Comparison of ENCODE assay signal across 11 cellular contexts in genomic region chr1:12180315-12180714, GRCh38. TPM values are rescaled to one million over a fixed set of nuclear protein-coding genes. Genes with fewer than 3 reads are reported as not detected.
DNase-seq lines count a peak whose midpoint lies in the region; ATAC-seq, FAIRE-seq and TF ChIP-seq lines count a peak whose summit lies in the region.
"Had no signal": no experiment of that assay in that cellular context is flagged by ENCODE, and none has a peak within 500 bp of the region (broad histone marks: within the 10 kb centered on the region; RNA-seq: fewer than 3 reads in every experiment).

No MANE protein-coding gene starts in this region.

- H3K36me3 Mint-ChIP-seq in T-helper 17 cell (ENCODE audit: low read depth): no peaks in the 10 kb centered on the region
- H3K36me3 Mint-ChIP-seq in activated T-cell treated with anti-CD3 and anti-CD28 coated beads, Interleukin-2, amount 50 U/mL, for 72 hours (ENCODE audit: insufficient read depth in 2 of 2): peaks cover 5 to 12% of the 10 kb centered on the region in 2 donors

- peaks cover 70 to 98% (median 96%) of the 10 kb centered on the region in 10 experiments for H3K4me1 ChIP-seq in BLaER1 treated with 17β-estradiol and CSF1 and Interleukin-3, amounts not matched to agents 10 nM and 100 nM
- H3K4me1 ChIP-seq: parathyroid adenoma had no signal

- H3K9me3 Mint-ChIP-seq in activated T-cell treated with anti-CD3 and anti-CD28 coated beads, Interleukin-2, amount 50 U/mL, for 72 hours: no peaks in the 10 kb centered on the region

- H3K9ac ChIP-seq in BLaER1 treated with 17β-estradiol and CSF1 and Interleukin-3, amounts not matched to agents 10 nM and 100 nM: peak overlapping the region; percentile 61 to 76 (median 69); a peak in 19 of 22 replicates
- H3K9ac ChIP-seq: parathyroid adenoma had no signal

- H3K36me3 ChIP-seq in BLaER1 treated with 17β-estradiol and CSF1 and Interleukin-3, amounts not matched to agents 10 nM and 100 nM: peaks cover 0 to 88% (median 0%) of the 10 kb centered on the region in 11 experiments; a peak in 8 of 22 replicates
- H3K36me3 ChIP-seq: SJCRH30 had no signal

- no peaks in the 10 kb centered on the region for H3K27me3 Mint-ChIP-seq in T-helper 17 cell
- no peaks in the 10 kb centered on the region for H3K27me3 Mint-ChIP-seq in activated T-cell treated with anti-CD3 and anti-CD28 coated beads, Interleukin-2, amount 50 U/mL, for 72 hours (ENCODE audit: low read depth)

- H3K4me1 Mint-ChIP-seq in T-helper 17 cell: peaks cover 75% of the 10 kb centered on the region
- H3K4me1 Mint-ChIP-seq in activated T-cell treated with anti-CD3 and anti-CD28 coated beads, Interleukin-2, amount 50 U/mL, for 72 hours (ENCODE audit: low read depth): peaks cover 85% of the 10 kb centered on the region

- ATAC-seq in T-helper 17 cell (no peak), left cardiac atrium (peak in 1 of 2 donors; percentile 3)
- no peak for ATAC-seq in activated T-cell treated with anti-CD3 and anti-CD28 coated beads, Interleukin-2, amount 50 U/mL, for 72 hours (replicated peaks in 1 of 2)

- DNase-seq in T-helper 17 cell (no peak), left cardiac atrium (peak; percentile 71), posterior vena cava (ENCODE audit: low spot score) (peak; percentile 92), activated gamma-delta T cell treated with Interleukin-2 at 50 U/mL for 16 hours (no peak), H54 (ENCODE audit: insufficient read length, low spot score) (no peak)
- DNase-seq in activated naive CD4-positive, alpha-beta T cell treated with Interleukin-2 at 50 U/mL for 16 hours: no peak
- no peak for DNase-seq in activated T-cell treated with anti-CD3 and anti-CD28 coated beads, Interleukin-2, amount 50 U/mL, for 72 hours
- DNase-seq: NCI-H1105 treated with DMSO at 0.1 percent for 48 hours, SJCRH30 had no signal

- no peak for TF ChIP-seq POLR2A in H54 (IDR thresholded peaks at IDR 0.05; ENCODE audit: low read depth, low read length)

- H3K4me2 ChIP-seq in BLaER1 treated with 17β-estradiol and CSF1 and Interleukin-3, amounts not matched to agents 10 nM and 100 nM: peak overlapping the region; percentile 88 to 100 (median 96)

- peak overlapping the region; percentile 100 for H3K27ac Mint-ChIP-seq in T-helper 17 cell
- H3K27ac Mint-ChIP-seq in activated T-cell treated with anti-CD3 and anti-CD28 coated beads, Interleukin-2, amount 50 U/mL, for 72 hours: no peak overlapping the region

- no peak overlapping the region for H3K4me3 Mint-ChIP-seq in T-helper 17 cell
- H3K4me3 Mint-ChIP-seq in activated T-cell treated with anti-CD3 and anti-CD28 coated beads, Interleukin-2, amount 50 U/mL, for 72 hours: no peak overlapping the region

- no peaks in the 10 kb centered on the region for H3K9me3 ChIP-seq in BLaER1 treated with 17β-estradiol and CSF1 and Interleukin-3, amounts not matched to agents 10 nM and 100 nM (replicated peaks in 1 of 11)
- no peaks in the 10 kb centered on the region for H3K9me3 ChIP-seq in T-helper 17 cell (ENCODE audit: control insufficient read depth, low read length, poor library complexity, severe bottlenecking)
- H3K9me3 ChIP-seq: SJCRH30 had no signal

- H3K4me3 ChIP-seq in BLaER1 treated with 17β-estradiol and CSF1 and Interleukin-3, amounts not matched to agents 10 nM and 100 nM: peak overlapping the region in 6 of 10 experiments; percentile 29 to 58 (median 40); a peak in 9 of 20 replicates
- H3K4me3 ChIP-seq: SJCRH30 had no signal

- intact Hi-C loops in left cardiac atrium (cut with DNase I) (no loop called here), posterior vena cava (cut with DNase I) (loop anchor here in 1 of 2 donors (10.0 kb wide), 1 partner anchor 1536 kb away; no protein-coding TSS in a partner anchor)

- FAIRE-seq in H54 (lab: Jason Lieb, UNC): no peak

- H4K20me1 ChIP-seq in BLaER1 treated with 17β-estradiol and CSF1 and Interleukin-3, amounts not matched to agents 10 nM and 100 nM: peaks cover 1 to 97% (median 18%) of the 10 kb centered on the region in 11 experiments; a peak in 17 of 22 replicates

- peak overlapping the region; percentile 68 to 81 (median 77) for H3K27ac ChIP-seq in BLaER1 treated with 17β-estradiol and CSF1 and Interleukin-3, amounts not matched to agents 10 nM and 100 nM
- H3K27ac ChIP-seq: SJCRH30 had no signal

- no peaks in the 10 kb centered on the region for H3K27me3 ChIP-seq in BLaER1 treated with 17β-estradiol and CSF1 and Interleukin-3, amounts not matched to agents 10 nM and 100 nM
- H3K27me3 ChIP-seq: SJCRH30 had no signal

RNA-seq across cellular contexts. Expression of gene TNFRSF1B, which starts 13.5 kb away (rescaled TPM):
- 100 to 1,000 TPM; 127 to 132 TPM for total RNA-seq in T-helper 17 cell
- total RNA-seq in left cardiac atrium: 10 to 100 TPM; 28.3 to 28.5 TPM
- 10 to 100 TPM; 37.6 to 38.1 TPM for total RNA-seq in posterior vena cava
- total RNA-seq in activated T-cell treated with anti-CD3 and anti-CD28 coated beads, Interleukin-2, amount 50 U/mL, for 72 hours: 100 to 1,000 TPM in 1 of 2 donors, 10 to 100 TPM in 1; 95.4 to 130 TPM

RNA-seq across cellular contexts. Expression of gene VPS13D, which starts 49.5 kb away (rescaled TPM):
- total RNA-seq in T-helper 17 cell: 10 to 100 TPM; 63.5 to 67.6 TPM
- total RNA-seq in left cardiac atrium: 10 to 100 TPM; 43.1 to 50.6 TPM
- 10 to 100 TPM; 74.9 to 96.7 TPM for total RNA-seq in posterior vena cava
- 10 to 100 TPM; 36.0 to 40.5 TPM for total RNA-seq in activated T-cell treated with anti-CD3 and anti-CD28 coated beads, Interleukin-2, amount 50 U/mL, for 72 hours

Comparison
In these comparisons a context has a peak if more than half of its experiments do, and no peak if none do; other contexts are left out.
1. DNase-seq: peak in left cardiac atrium (single experiment) and posterior vena cava (single experiment); none in T-helper 17 cell (0 of 3), activated gamma-delta T cell treated with Interleukin-2 at 50 U/mL for 16 hours (single experiment), activated naive CD4-positive, alpha-beta T cell treated with Interleukin-2 at 50 U/mL for 16 hours (single experiment), H54 (single experiment) and activated T-cell treated with anti-CD3 and anti-CD28 coated beads, Interleukin-2, amount 50 U/mL, for 72 hours (0 of 2).